Comparison of ENCODE assay signal across 8 cellular contexts in the genomic region with DNA sequence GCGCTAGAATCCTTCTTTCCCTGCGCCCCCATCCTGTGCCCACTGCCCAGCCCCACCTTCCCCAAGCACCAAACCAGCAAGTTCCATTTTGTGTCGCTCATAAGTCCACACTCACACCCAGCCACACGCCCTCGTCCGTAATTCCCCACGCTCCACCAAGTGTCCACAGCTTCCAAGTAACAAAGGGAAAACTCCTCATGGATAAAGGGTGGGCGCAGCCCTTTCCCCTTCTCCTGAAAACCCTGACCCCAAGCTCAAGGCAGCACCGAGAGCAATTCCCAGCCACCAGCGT. TPM values are rescaled to one million over a fixed set of nuclear protein-coding genes. Genes with fewer than 3 reads are reported as not detected.
DNase-seq lines count a peak whose midpoint lies in the region; ATAC-seq and TF ChIP-seq lines count a peak whose summit lies in the region.

No MANE protein-coding gene starts in this region.

- H3K27ac ChIP-seq in gastroesophageal sphincter (peak overlapping the region; percentile 37 to 87 (median 82)), rectal smooth muscle tissue (ENCODE audit: low read depth, low read length) (peak overlapping the region; percentile 91)

- POLR2A ChIA-PET in T-cell (lab: Charles Lee) = interaction anchor here in 1 of 2 donors (0.6 kb wide), 1 partner anchor 31 kb away, joined by 3 read pairs; no protein-coding TSS in a partner anchor

- no peaks in the 10 kb centered on the region for H3K9me3 ChIP-seq in gastroesophageal sphincter

- H3K36me3 Mint-ChIP-seq in T-cell = no peaks in the 10 kb centered on the region

- CTCF ChIA-PET in T-cell (lab: Charles Lee) = interaction anchor here (0.6 kb wide), 2 partner anchors 39 to 112 kb away, joined by 3 to 4 read pairs; no protein-coding TSS in a partner anchor

- peaks cover 30 to 40% (median 32%) of the 10 kb centered on the region in 3 donors for H3K4me1 Mint-ChIP-seq in T-cell

- no peak for TF ChIP-seq CTCF in gastroesophageal sphincter (IDR thresholded peaks at IDR 0.05)

- peaks cover 60 to 77% of the 10 kb centered on the region in 2 donors for H3K27me3 Mint-ChIP-seq in T-cell

- in situ Hi-C loops in G401 (cut with HindIII; ENCODE audit: low sequenced_read_pairs) = no loop called here

- H3K4me1 ChIP-seq in gastroesophageal sphincter (peaks cover 0 to 72% (median 19%) of the 10 kb centered on the region in 3 donors), rectal smooth muscle tissue (ENCODE audit: control insufficient read depth, insufficient read depth, low read length) (peaks cover 46% of the 10 kb centered on the region)

- peak overlapping the region; percentile 42 for H3K9ac ChIP-seq in rectal smooth muscle tissue (ENCODE audit: low read length)

- peak overlapping the region; percentile 81 to 90 (median 82) for H3K4me3 Mint-ChIP-seq in T-cell

- H3K36me3 ChIP-seq in gastroesophageal sphincter (no peaks in the 10 kb centered on the region), rectal smooth muscle tissue (ENCODE audit: control insufficient read depth, insufficient read depth, low read length) (no peaks in the 10 kb centered on the region)

- H3K27ac Mint-ChIP-seq in T-cell = peak overlapping the region in 1 of 2 donors; percentile 6

- H3K27me3 ChIP-seq in gastroesophageal sphincter = peaks cover 10% of the 10 kb centered on the region
- peaks cover 7% of the 10 kb centered on the region for H3K27me3 ChIP-seq in rectal smooth muscle tissue (ENCODE audit: control insufficient read depth, insufficient read depth, low read length)

- 0% methylated on average over 3 to 10 of the region's 10 CpGs for WGBS in gastroesophageal sphincter (ENCODE audit: low coverage in 1 of 2), 2 donors

- TF ChIP-seq POLR2A in gastroesophageal sphincter (IDR thresholded peaks at IDR 0.05) = no peak

- DNase-seq in G401 (ENCODE audit: low spot score) (peak; percentile 53), T-cell (no peak), midbrain (lab: John Stamatoyannopoulos, UW) (no peak)

- no peaks in the 10 kb centered on the region for H3K9me3 Mint-ChIP-seq in T-cell

- ATAC-seq in T-cell (replicated peaks in 1 of 4) (peak in 3 of 4 experiments; percentile 17 to 24 (median 22)), gastroesophageal sphincter (no peak), HG02571 (IDR thresholded peaks at IDR 0.05; ENCODE audit: unreplicated experiment) (no peak), HG03139 (IDR thresholded peaks at IDR 0.05; ENCODE audit: unreplicated experiment) (no peak), HG03039 (IDR thresholded peaks at IDR 0.05; ENCODE audit: unreplicated experiment) (no peak)

- peak overlapping the region; percentile 73 to 87 for H3K4me3 ChIP-seq in gastroesophageal sphincter
- peak overlapping the region; percentile 80 for H3K4me3 ChIP-seq in rectal smooth muscle tissue (ENCODE audit: low read length)

- no peak for TF ChIP-seq EP300 in gastroesophageal sphincter (IDR thresholded peaks at IDR 0.05)

RNA-seq across cellular contexts. Expression of a gene that starts 0.5 kb away (rescaled TPM):
- total RNA-seq in G401 (2014; rRNA removed; shearing (Covaris generic)) = not detected in 2 replicates
- under 1 TPM in 3 of 5 donors, not detected in 2; 0.38 to 0.73 (median 0.53) TPM for total RNA-seq in T-cell
- 10 to 100 TPM; 28.6 to 76.7 (median 74.4) TPM for total RNA-seq in gastroesophageal sphincter

RNA-seq across cellular contexts. Expression of a gene that starts 51.5 kb away (rescaled TPM):
- not detected in 2 replicates for total RNA-seq in G401 (2014; rRNA removed; shearing (Covaris generic))
- total RNA-seq in T-cell = 10 to 100 TPM in 4 of 5 donors, 1 to 10 TPM in 1; 4.3 to 26.0 (median 14.7) TPM
- total RNA-seq in gastroesophageal sphincter = 1 to 10 TPM in 2 of 4 donors, under 1 TPM in 2; 0.50 to 3.0 (median 1.2) TPM

RNA-seq across cellular contexts. Expression of a gene that starts 53.2 kb away (rescaled TPM):
- not detected in 2 replicates for total RNA-seq in G401 (2014; rRNA removed; shearing (Covaris generic))
- total RNA-seq in T-cell (1 to 10 TPM; 2.1 to 4.7 (median 3.7) TPM), gastroesophageal sphincter (under 1 TPM in 3 of 4 donors, not detected in 1; 0.13 to 0.67 (median 0.31) TPM)

Comparison
In these comparisons a context has a peak if more than half of its experiments do, and no peak if none do; other contexts are left out.
1. ATAC-seq: peak in T-cell (3 of 4); none in gastroesophageal sphincter (single experiment), HG02571 (single experiment), HG03139 (single experiment) and HG03039 (single experiment).
2. RNA of a gene that starts 0.5 kb away (total RNA-seq): 28.6 to 76.7 TPM in gastroesophageal sphincter; 0.38 to 0.73 TPM in T-cell and not detected in G401; every median in the first group is over 10 times any median in the second.